In the genomic region with DNA sequence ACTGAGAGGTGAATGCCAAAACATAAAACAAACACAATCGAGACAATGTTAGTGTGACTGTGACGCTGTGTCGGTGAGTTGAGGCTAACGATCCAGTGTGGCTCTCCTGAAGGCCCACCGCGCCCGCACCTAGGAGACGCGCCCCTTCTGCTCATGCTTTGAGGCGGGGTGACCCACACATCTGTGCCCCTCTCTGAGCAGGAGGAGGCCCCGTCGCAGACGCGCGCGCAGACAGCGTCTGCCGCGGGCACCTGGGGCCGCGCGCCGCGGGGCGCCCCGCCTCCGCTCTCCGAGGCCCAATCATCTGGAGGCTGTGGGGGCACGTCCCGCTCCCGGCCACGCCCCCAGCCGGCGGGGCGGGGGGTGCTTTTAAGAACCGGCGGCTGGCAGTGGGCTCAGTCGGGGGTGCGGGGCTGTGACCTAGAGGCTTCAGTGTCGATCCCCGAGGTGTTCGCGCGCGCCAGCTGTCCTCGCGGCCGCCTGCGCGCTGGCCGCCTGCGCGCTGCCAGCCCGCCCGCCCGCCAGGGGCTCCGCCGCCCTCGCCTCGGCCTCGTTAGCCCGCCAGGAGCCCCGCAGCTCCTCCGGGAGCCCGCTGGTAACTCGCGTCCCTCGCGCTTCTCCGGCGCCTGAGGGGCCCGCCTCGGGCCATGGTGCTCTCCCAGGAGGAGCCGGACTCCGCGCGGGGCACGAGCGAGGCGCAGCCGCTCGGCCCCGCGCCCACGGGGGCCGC, we compare ENCODE assay signal across 1 cellular context.
TF ChIP-seq lines count a peak whose summit lies in the region.

A gene with protein sequence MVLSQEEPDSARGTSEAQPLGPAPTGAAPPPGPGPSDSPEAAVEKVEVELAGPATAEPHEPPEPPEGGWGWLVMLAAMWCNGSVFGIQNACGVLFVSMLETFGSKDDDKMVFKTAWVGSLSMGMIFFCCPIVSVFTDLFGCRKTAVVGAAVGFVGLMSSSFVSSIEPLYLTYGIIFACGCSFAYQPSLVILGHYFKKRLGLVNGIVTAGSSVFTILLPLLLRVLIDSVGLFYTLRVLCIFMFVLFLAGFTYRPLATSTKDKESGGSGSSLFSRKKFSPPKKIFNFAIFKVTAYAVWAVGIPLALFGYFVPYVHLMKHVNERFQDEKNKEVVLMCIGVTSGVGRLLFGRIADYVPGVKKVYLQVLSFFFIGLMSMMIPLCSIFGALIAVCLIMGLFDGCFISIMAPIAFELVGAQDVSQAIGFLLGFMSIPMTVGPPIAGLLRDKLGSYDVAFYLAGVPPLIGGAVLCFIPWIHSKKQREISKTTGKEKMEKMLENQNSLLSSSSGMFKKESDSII (plus strand): TSS at position 398 of the 730 bp plus-strand sequence. CDS start 250 bp downstream, at position 648.

TF ChIP-seq in WTC11, 78 proteins besides CTCF, POLR2A, EP300 and RAD21 (continued from another document):
- TF ChIP-seq MXD4 (CRISPR knock-in tag; IDR thresholded peaks at IDR 0.05; ENCODE audit: borderline replicate concordance) (no peak), NR2C2 (CRISPR knock-in tag; IDR thresholded peaks at IDR 0.05) (no peak), GABPB1 (CRISPR knock-in tag; IDR thresholded peaks at IDR 0.05) (0 out of 2 replicates have a peak, but pooled peaks have one; percentile 26), ZNF121 (CRISPR knock-in tag; IDR thresholded peaks at IDR 0.05) (no peak), NFE2L1 (CRISPR knock-in tag; IDR thresholded peaks at IDR 0.05) (no peak), RELA (CRISPR knock-in tag; IDR thresholded peaks at IDR 0.05; ENCODE audit: borderline replicate concordance) (no peak), JUN (CRISPR knock-in tag; IDR thresholded peaks at IDR 0.05) (no peak), ZNF219 (CRISPR knock-in tag; IDR thresholded peaks at IDR 0.05; ENCODE audit: borderline replicate concordance) (peak; percentile 10; the same call in 1 of the 2 replicates), FOXK1 (CRISPR knock-in tag; IDR thresholded peaks at IDR 0.05) (0 out of 2 replicates have a peak, but pooled peaks have one; percentile 21), ZNF423 (CRISPR knock-in tag; IDR thresholded peaks at IDR 0.05) (0 out of 2 replicates have a peak, but pooled peaks have one; percentile 24), ESRRA (CRISPR knock-in tag; IDR thresholded peaks at IDR 0.05; ENCODE audit: borderline replicate concordance) (no peak), PRRX2 (CRISPR knock-in tag; IDR thresholded peaks at IDR 0.05) (no peak), FOXP1 (CRISPR knock-in tag; IDR thresholded peaks at IDR 0.05; ENCODE audit: borderline replicate concordance) (0 out of 2 replicates have a peak, but pooled peaks have one; percentile 47), JAZF1 (CRISPR knock-in tag; IDR thresholded peaks at IDR 0.05) (no peak), ATF1 (CRISPR knock-in tag; IDR thresholded peaks at IDR 0.05) (no peak), ZNF416 (CRISPR knock-in tag; IDR thresholded peaks at IDR 0.05) (peak; percentile 90; the same call in 1 of the 2 replicates), TP53 (CRISPR knock-in tag; IDR thresholded peaks at IDR 0.05) (no peak), ZNF138 (CRISPR knock-in tag; conservative IDR thresholded peaks at IDR 0.05) (no peak), FOXJ3 (CRISPR knock-in tag; IDR thresholded peaks at IDR 0.05; ENCODE audit: borderline replicate concordance) (no peak), TCF7 (CRISPR knock-in tag; IDR thresholded peaks at IDR 0.05; ENCODE audit: low read depth) (no peak), ZBTB21 (CRISPR knock-in tag; IDR thresholded peaks at IDR 0.05; ENCODE audit: borderline replicate concordance) (no peak)
- TF ChIP-seq, protein P1, sequence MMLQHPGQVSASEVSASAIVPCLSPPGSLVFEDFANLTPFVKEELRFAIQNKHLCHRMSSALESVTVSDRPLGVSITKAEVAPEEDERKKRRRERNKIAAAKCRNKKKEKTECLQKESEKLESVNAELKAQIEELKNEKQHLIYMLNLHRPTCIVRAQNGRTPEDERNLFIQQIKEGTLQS (CRISPR knock-in tag; conservative IDR thresholded peaks at IDR 0.05) = no peak
- TF ChIP-seq, protein P2, sequence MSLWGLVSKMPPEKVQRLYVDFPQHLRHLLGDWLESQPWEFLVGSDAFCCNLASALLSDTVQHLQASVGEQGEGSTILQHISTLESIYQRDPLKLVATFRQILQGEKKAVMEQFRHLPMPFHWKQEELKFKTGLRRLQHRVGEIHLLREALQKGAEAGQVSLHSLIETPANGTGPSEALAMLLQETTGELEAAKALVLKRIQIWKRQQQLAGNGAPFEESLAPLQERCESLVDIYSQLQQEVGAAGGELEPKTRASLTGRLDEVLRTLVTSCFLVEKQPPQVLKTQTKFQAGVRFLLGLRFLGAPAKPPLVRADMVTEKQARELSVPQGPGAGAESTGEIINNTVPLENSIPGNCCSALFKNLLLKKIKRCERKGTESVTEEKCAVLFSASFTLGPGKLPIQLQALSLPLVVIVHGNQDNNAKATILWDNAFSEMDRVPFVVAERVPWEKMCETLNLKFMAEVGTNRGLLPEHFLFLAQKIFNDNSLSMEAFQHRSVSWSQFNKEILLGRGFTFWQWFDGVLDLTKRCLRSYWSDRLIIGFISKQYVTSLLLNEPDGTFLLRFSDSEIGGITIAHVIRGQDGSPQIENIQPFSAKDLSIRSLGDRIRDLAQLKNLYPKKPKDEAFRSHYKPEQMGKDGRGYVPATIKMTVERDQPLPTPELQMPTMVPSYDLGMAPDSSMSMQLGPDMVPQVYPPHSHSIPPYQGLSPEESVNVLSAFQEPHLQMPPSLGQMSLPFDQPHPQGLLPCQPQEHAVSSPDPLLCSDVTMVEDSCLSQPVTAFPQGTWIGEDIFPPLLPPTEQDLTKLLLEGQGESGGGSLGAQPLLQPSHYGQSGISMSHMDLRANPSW (CRISPR knock-in tag; conservative IDR thresholded peaks at IDR 0.05; ENCODE audit: low read depth) = no peak
- TF ChIP-seq, protein P3, sequence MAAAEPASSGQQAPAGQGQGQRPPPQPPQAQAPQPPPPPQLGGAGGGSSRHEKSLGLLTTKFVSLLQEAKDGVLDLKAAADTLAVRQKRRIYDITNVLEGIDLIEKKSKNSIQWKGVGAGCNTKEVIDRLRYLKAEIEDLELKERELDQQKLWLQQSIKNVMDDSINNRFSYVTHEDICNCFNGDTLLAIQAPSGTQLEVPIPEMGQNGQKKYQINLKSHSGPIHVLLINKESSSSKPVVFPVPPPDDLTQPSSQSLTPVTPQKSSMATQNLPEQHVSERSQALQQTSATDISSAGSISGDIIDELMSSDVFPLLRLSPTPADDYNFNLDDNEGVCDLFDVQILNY (CRISPR knock-in tag; IDR thresholded peaks at IDR 0.05) = 0 out of 2 replicates have a peak, but pooled peaks have one; percentile 40
- TF ChIP-seq, protein P4, sequence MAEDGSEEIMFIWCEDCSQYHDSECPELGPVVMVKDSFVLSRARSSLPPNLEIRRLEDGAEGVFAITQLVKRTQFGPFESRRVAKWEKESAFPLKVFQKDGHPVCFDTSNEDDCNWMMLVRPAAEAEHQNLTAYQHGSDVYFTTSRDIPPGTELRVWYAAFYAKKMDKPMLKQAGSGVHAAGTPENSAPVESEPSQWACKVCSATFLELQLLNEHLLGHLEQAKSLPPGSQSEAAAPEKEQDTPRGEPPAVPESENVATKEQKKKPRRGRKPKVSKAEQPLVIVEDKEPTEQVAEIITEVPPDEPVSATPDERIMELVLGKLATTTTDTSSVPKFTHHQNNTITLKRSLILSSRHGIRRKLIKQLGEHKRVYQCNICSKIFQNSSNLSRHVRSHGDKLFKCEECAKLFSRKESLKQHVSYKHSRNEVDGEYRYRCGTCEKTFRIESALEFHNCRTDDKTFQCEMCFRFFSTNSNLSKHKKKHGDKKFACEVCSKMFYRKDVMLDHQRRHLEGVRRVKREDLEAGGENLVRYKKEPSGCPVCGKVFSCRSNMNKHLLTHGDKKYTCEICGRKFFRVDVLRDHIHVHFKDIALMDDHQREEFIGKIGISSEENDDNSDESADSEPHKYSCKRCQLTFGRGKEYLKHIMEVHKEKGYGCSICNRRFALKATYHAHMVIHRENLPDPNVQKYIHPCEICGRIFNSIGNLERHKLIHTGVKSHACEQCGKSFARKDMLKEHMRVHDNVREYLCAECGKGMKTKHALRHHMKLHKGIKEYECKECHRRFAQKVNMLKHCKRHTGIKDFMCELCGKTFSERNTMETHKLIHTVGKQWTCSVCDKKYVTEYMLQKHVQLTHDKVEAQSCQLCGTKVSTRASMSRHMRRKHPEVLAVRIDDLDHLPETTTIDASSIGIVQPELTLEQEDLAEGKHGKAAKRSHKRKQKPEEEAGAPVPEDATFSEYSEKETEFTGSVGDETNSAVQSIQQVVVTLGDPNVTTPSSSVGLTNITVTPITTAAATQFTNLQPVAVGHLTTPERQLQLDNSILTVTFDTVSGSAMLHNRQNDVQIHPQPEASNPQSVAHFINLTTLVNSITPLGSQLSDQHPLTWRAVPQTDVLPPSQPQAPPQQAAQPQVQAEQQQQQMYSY (CRISPR knock-in tag; IDR thresholded peaks at IDR 0.05) = 0 out of 2 replicates have a peak, but pooled peaks have one; percentile 16
- TF ChIP-seq, protein P5, sequence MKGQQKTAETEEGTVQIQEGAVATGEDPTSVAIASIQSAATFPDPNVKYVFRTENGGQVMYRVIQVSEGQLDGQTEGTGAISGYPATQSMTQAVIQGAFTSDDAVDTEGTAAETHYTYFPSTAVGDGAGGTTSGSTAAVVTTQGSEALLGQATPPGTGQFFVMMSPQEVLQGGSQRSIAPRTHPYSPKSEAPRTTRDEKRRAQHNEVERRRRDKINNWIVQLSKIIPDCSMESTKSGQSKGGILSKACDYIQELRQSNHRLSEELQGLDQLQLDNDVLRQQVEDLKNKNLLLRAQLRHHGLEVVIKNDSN (CRISPR knock-in tag; IDR thresholded peaks at IDR 0.05) = no peak
- TF ChIP-seq, protein P6, sequence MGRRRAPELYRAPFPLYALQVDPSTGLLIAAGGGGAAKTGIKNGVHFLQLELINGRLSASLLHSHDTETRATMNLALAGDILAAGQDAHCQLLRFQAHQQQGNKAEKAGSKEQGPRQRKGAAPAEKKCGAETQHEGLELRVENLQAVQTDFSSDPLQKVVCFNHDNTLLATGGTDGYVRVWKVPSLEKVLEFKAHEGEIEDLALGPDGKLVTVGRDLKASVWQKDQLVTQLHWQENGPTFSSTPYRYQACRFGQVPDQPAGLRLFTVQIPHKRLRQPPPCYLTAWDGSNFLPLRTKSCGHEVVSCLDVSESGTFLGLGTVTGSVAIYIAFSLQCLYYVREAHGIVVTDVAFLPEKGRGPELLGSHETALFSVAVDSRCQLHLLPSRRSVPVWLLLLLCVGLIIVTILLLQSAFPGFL (CRISPR knock-in tag; IDR thresholded peaks at IDR 0.05; ENCODE audit: borderline replicate concordance) = no peak
- TF ChIP-seq, protein P7, sequence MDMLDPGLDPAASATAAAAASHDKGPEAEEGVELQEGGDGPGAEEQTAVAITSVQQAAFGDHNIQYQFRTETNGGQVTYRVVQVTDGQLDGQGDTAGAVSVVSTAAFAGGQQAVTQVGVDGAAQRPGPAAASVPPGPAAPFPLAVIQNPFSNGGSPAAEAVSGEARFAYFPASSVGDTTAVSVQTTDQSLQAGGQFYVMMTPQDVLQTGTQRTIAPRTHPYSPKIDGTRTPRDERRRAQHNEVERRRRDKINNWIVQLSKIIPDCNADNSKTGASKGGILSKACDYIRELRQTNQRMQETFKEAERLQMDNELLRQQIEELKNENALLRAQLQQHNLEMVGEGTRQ (CRISPR knock-in tag; IDR thresholded peaks at IDR 0.05) = peak; percentile 36
